Comparison of ENCODE assay signal across 8 cellular contexts in genomic region chr18:2905802-2906521, GRCh38. TPM values are rescaled to one million over a fixed set of nuclear protein-coding genes. Genes with fewer than 3 reads are reported as not detected.
DNase-seq lines count a peak whose midpoint lies in the region; ATAC-seq and TF ChIP-seq lines count a peak whose summit lies in the region.

No MANE protein-coding gene starts in this region.

- peak overlapping the region; percentile 75 for H2BK5ac ChIP-seq in trophoblast cell (ENCODE audit: low read depth, low read length, poor library complexity)

- no peaks in the 10 kb centered on the region for H3K9me3 ChIP-seq in HCT116 (ENCODE audit: control insufficient read depth in 1 of 2, insufficient read depth in 1 of 2, low read depth in 1 of 2, low read length in 2 of 2)
- H3K9me3 ChIP-seq in trophoblast cell (ENCODE audit: insufficient read depth, low read depth, low read length): no peaks in the 10 kb centered on the region

- WGBS in trophoblast cell (ENCODE audit: extremely low coverage, insufficient coverage, insufficient read length): no CpG with 5 or more reads among the region's 68 CpGs

- H3K4me2 ChIP-seq in HCT116 (ENCODE audit: low read length) (peak overlapping the region; percentile 93), trophoblast cell (ENCODE audit: low read length) (peak overlapping the region; percentile 80)

- H3K27ac ChIP-seq in HCT116 (ENCODE audit: low read depth, low read length) (peak overlapping the region; percentile 96), trophoblast cell (ENCODE audit: low read depth, low read length) (peak overlapping the region; percentile 45)

- peak overlapping the region; percentile 95 for H4K91ac ChIP-seq in trophoblast cell (ENCODE audit: low read depth, low read length)

- RAD21 ChIA-PET in HCT116 (lab: Charles Lee; ENCODE audit: low non-redundant PET in 1 of 2, low total read pairs in 2 of 2, uncharacterized antibody in 2 of 2, unreplicated experiment in 2 of 2): no interaction called here

- POLR2A ChIA-PET in HCT116 (lab: Charles Lee): interaction anchor here (0.9 kb wide), 1 partner anchor 340 kb away, joined by 3 read pairs; no protein-coding TSS in a partner anchor

- H3K4me3 Mint-ChIP-seq in activated T-cell treated with anti-CD3 and anti-CD28 coated beads, Interleukin-2, amount 50 U/mL, for 72 hours: peak overlapping the region; percentile 81 to 82
- H3K4me3 Mint-ChIP-seq in glutamatergic neuron (ENCODE audit: unreplicated experiment): peak overlapping the region; percentile 59

- H2AK5ac ChIP-seq in trophoblast cell (ENCODE audit: low read length): peak overlapping the region; percentile 55

- CTCF ChIA-PET in HCT116 (lab: Charles Lee): interaction anchor here (1.0 kb wide), 1 partner anchor 157 kb away, joined by 3 read pairs; no protein-coding TSS in a partner anchor

- H3K9me3 Mint-ChIP-seq in activated T-cell treated with anti-CD3 and anti-CD28 coated beads, Interleukin-2, amount 50 U/mL, for 72 hours: no peaks in the 10 kb centered on the region
- peaks cover 8% of the 10 kb centered on the region for H3K9me3 Mint-ChIP-seq in glutamatergic neuron (ENCODE audit: unreplicated experiment)

- H3K36me3 Mint-ChIP-seq in activated T-cell treated with anti-CD3 and anti-CD28 coated beads, Interleukin-2, amount 50 U/mL, for 72 hours (ENCODE audit: insufficient read depth in 2 of 2): peaks cover 0 to 2% of the 10 kb centered on the region in 2 donors
- H3K36me3 Mint-ChIP-seq in glutamatergic neuron (ENCODE audit: unreplicated experiment): no peaks in the 10 kb centered on the region

- no peak for TF ChIP-seq RAD21 in HCT116 (IDR thresholded peaks at IDR 0.05; ENCODE audit: low read depth)

- no peaks in the 10 kb centered on the region for H3K27me3 Mint-ChIP-seq in activated T-cell treated with anti-CD3 and anti-CD28 coated beads, Interleukin-2, amount 50 U/mL, for 72 hours (ENCODE audit: low read depth)
- H3K27me3 Mint-ChIP-seq in glutamatergic neuron (ENCODE audit: unreplicated experiment): peaks cover 13% of the 10 kb centered on the region

- H3K79me2 ChIP-seq in HCT116 (ENCODE audit: insufficient read depth, low read length) (peaks cover 14% of the 10 kb centered on the region; the same call in 1 of the 2 replicates), trophoblast cell (ENCODE audit: control insufficient read depth, insufficient read depth, low read length, poor library complexity) (peaks cover 7% of the 10 kb centered on the region)

- peak overlapping the region; percentile 98 for H4K12ac ChIP-seq in trophoblast cell (ENCODE audit: low read depth, low read length)

- peak overlapping the region; percentile 82 for H3K27ac Mint-ChIP-seq in activated T-cell treated with anti-CD3 and anti-CD28 coated beads, Interleukin-2, amount 50 U/mL, for 72 hours
- no peak overlapping the region for H3K27ac Mint-ChIP-seq in glutamatergic neuron (ENCODE audit: unreplicated experiment)

- no peak for TF ChIP-seq CTCF in GM12875 (IDR thresholded peaks at IDR 0.05; ENCODE audit: borderline replicate concordance, insufficient read depth, low read depth, low read length)
- TF ChIP-seq CTCF in HCT116 (IDR thresholded peaks at IDR 0.05 in 2 of 3, conservative IDR thresholded peaks at IDR 0.05 in 1 of 3; ENCODE audit: borderline replicate concordance in 1 of 3, insufficient read depth in 1 of 3, low read depth in 2 of 3, low read length in 2 of 3): no peak
- TF ChIP-seq CTCF in glutamatergic neuron (IDR thresholded peaks at IDR 0.05; ENCODE audit: partially characterized antibody, unreplicated experiment): no peak

- H3K4ac ChIP-seq in trophoblast cell (ENCODE audit: low read depth, low read length): peak overlapping the region; percentile 35

- peaks cover 23% of the 10 kb centered on the region for H3K4me1 Mint-ChIP-seq in activated T-cell treated with anti-CD3 and anti-CD28 coated beads, Interleukin-2, amount 50 U/mL, for 72 hours (ENCODE audit: low read depth)
- peaks cover 2% of the 10 kb centered on the region for H3K4me1 Mint-ChIP-seq in glutamatergic neuron (ENCODE audit: low read depth, unreplicated experiment)

- H2BK12ac ChIP-seq in trophoblast cell (ENCODE audit: low read length): peak overlapping the region; percentile 9

- H4K8ac ChIP-seq in trophoblast cell (ENCODE audit: low read depth, low read length): peak overlapping the region; percentile 97

- H3K36me3 ChIP-seq in HCT116 (ENCODE audit: control insufficient read depth in 1 of 2, insufficient read depth in 2 of 2, low read length in 2 of 2): peaks cover 7 to 16% of the 10 kb centered on the region in 2 experiments; a peak in 3 of 4 replicates
- H3K36me3 ChIP-seq in trophoblast cell (ENCODE audit: control insufficient read depth in 1 of 2, insufficient read depth in 2 of 2, low read length in 2 of 2): peaks cover 24 to 26% of the 10 kb centered on the region in 2 experiments

- H3K23ac ChIP-seq in trophoblast cell (ENCODE audit: low read length): no peak overlapping the region

- H3K4me3 ChIP-seq in GM12875 (ENCODE audit: low read depth, low read length): peak overlapping the region; percentile 65
- H3K4me3 ChIP-seq in HCT116 (replicated peaks in 1 of 2; ENCODE audit: low read depth in 1 of 2, low read length in 2 of 2): peak overlapping the region; percentile 64 to 86
- peak overlapping the region; percentile 80 for H3K4me3 ChIP-seq in trophoblast cell (ENCODE audit: low read depth, low read length)

- peak overlapping the region; percentile 91 for H2BK120ac ChIP-seq in trophoblast cell (ENCODE audit: insufficient read depth, low read length, poor library complexity)

- peak; percentile 75 for TF ChIP-seq POLR2A in HCT116 (IDR thresholded peaks at IDR 0.05; ENCODE audit: borderline replicate concordance, extremely low read depth, insufficient read depth, insufficient read length)

- ATAC-seq in HCT116: peak; percentile 69
- ATAC-seq in activated T-cell treated with anti-CD3 and anti-CD28 coated beads, Interleukin-2, amount 50 U/mL, for 72 hours (replicated peaks in 1 of 2): peak; percentile 36 to 53

- H2AFZ ChIP-seq in HCT116 (ENCODE audit: low read depth, low read length, poor library complexity, severe bottlenecking) (peak overlapping the region; percentile 67), trophoblast cell (ENCODE audit: insufficient read depth, low read length, poor library complexity) (peak overlapping the region; percentile 33)

- no peaks in the 10 kb centered on the region for H3K9me2 ChIP-seq in HCT116 (ENCODE audit: insufficient read depth)

- H3K27me3 ChIP-seq in HCT116 (ENCODE audit: insufficient read depth, low read length) (no peaks in the 10 kb centered on the region), trophoblast cell (ENCODE audit: insufficient read depth, low read length) (no peaks in the 10 kb centered on the region)

- BruUV-seq in HCT116 (replicated peaks; lab: Mats Ljungman, UMichigan): no TSS peak

- H3K9ac ChIP-seq in HCT116 (ENCODE audit: low read length): peak overlapping the region; percentile 94
- H3K9ac ChIP-seq in trophoblast cell (ENCODE audit: low read length): peak overlapping the region; percentile 81

- peak overlapping the region; percentile 87 for H3K18ac ChIP-seq in trophoblast cell (ENCODE audit: low read length)

- H3K14ac ChIP-seq in trophoblast cell (ENCODE audit: low read length): peak overlapping the region; percentile 91

- H4K20me1 ChIP-seq in HCT116 (ENCODE audit: insufficient read depth): no peaks in the 10 kb centered on the region

- DNase-seq in HCT116 (ENCODE audit: low read depth, low spot score) (peak; percentile 33), NCI-H2227 (lab: John Stamatoyannopoulos, UW; ENCODE audit: unreplicated experiment) (peak; percentile 70), glutamatergic neuron (peak; percentile 38), trophoblast cell (peak in 1 of 2 donors; percentile 32), DMS153 (lab: John Stamatoyannopoulos, UW) (no peak), NCI-H526 (lab: John Stamatoyannopoulos, UW) (no peak)
- peak; percentile 50 to 66 for DNase-seq in activated T-cell treated with anti-CD3 and anti-CD28 coated beads, Interleukin-2, amount 50 U/mL, for 72 hours

- intact Hi-C loops in HCT116 (cut with micrococcal nuclease): loop anchor here (5.0 kb wide), 1 partner anchor 139 kb away; no protein-coding TSS in a partner anchor

- peaks cover 13% of the 10 kb centered on the region for H3K79me1 ChIP-seq in trophoblast cell (ENCODE audit: low read length)

- H3K4me1 ChIP-seq in HCT116 (ENCODE audit: control insufficient read depth in 1 of 2, insufficient read depth in 2 of 2, low read length in 2 of 2) (peaks cover 7 to 28% of the 10 kb centered on the region in 2 experiments; a peak in 3 of 4 replicates), trophoblast cell (ENCODE audit: control insufficient read depth in 1 of 2, insufficient read depth in 2 of 2, low read length in 2 of 2) (peaks cover 7 to 11% of the 10 kb centered on the region in 2 experiments)

TF ChIP-seq in HCT116, 20 proteins besides CTCF, POLR2A, EP300 and RAD21 (continues in another document):
- TF ChIP-seq CEBPB (IDR thresholded peaks at IDR 0.05; ENCODE audit: low read depth) (no peak), ATF3 (IDR thresholded peaks at IDR 0.05) (no peak), EZH2phosphoT487 (IDR thresholded peaks at IDR 0.05; ENCODE audit: borderline replicate concordance) (no peak), JUND (IDR thresholded peaks at IDR 0.05) (no peak; the same call in 1 of the 2 replicates), MAX (IDR thresholded peaks at IDR 0.05) (peak; percentile 80)

RNA-seq across cellular contexts. Expression of gene EMILIN2, which starts 59.2 kb away (rescaled TPM):
- total RNA-seq in HCT116 (2021; ENCODE audit: unreplicated experiment): 23.4 TPM
- polyA plus RNA-seq in HCT116 (2012): 8.6 and 11.7 TPM in 2 replicates
- 10 to 100 TPM; 12.7 to 18.3 TPM for total RNA-seq in activated T-cell treated with anti-CD3 and anti-CD28 coated beads, Interleukin-2, amount 50 U/mL, for 72 hours
- 4.1 TPM for total RNA-seq in glutamatergic neuron (ENCODE audit: unreplicated experiment)
- 18.4 and 19.0 TPM in 2 replicates for polyA plus RNA-seq in trophoblast cell (2013)

Comparison
In these comparisons a context has a peak if more than half of its experiments do, and no peak if none do; other contexts are left out.
1. DNase-seq: peak in HCT116 (single experiment), NCI-H2227 (single experiment), activated T-cell treated with anti-CD3 and anti-CD28 coated beads, Interleukin-2, amount 50 U/mL, for 72 hours (2 of 2) and glutamatergic neuron (single experiment); none in DMS153 (single experiment) and NCI-H526 (0 of 2).
2. Peak in every context shown above with its lines, with median percentiles within 50 percentile points of each other: H3K4me3 ChIP-seq.